9 cellular contexts compared by ENCODE assay signal in the genomic region with DNA sequence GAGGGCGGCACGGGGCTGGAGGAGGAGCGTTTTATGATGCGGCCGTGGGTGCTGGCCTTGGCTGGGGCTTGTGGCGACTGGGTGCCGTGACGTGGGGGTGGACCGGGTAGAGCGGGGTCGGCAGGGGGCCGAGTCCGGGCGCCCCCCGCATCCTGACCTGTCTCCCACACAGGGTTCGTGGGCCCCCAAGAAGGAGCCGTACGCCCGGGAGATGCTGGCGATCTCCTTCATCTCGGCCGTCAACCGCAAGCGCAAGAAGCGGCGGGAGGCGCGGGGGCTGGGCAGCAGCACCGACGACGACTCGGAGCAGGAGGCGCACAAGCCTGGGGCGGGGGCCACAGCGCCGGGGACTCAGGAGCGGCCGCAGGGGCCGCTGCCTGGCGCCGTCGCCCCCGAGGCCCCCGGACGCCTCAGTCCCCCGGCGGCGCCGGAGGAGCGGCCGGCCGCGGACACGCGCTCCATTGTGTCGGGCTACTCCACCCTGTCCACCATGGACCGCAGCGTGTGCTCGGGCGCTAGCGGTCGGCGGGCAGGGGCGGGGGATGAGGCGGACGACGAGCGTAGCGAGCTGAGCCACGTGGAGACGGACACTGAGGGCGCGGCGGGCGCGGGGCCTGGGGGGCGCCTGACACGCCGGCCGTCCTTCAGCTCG.
DNase-seq lines count a peak whose midpoint lies in the region; ATAC-seq and TF ChIP-seq lines count a peak whose summit lies in the region.
"Had no signal": no experiment of that assay in that cellular context is flagged by ENCODE, and none has a peak within 500 bp of the region (broad histone marks: within the 10 kb centered on the region; RNA-seq: fewer than 3 reads in every experiment).

No MANE protein-coding gene starts in this region.

- peak overlapping the region; percentile 79 to 90 for H3K4me3 Mint-ChIP-seq in effector memory CD8-positive, alpha-beta T cell
- H3K4me3 Mint-ChIP-seq in mesothelial cell of epicardium = peak overlapping the region; percentile 71

- no peak overlapping the region for H3K27ac Mint-ChIP-seq in effector memory CD8-positive, alpha-beta T cell
- peak overlapping the region; percentile 91 for H3K27ac Mint-ChIP-seq in mesothelial cell of epicardium

- 0 out of 2 replicates have a peak overlapping the region, but pooled peaks have one; percentile 47 for H3K4ac ChIP-seq in IMR-90 (ENCODE audit: low read depth, low read length)

- H3K36me3 ChIP-seq in A673 (ENCODE audit: insufficient read depth, low read length, poor library complexity, severe bottlenecking) (no peaks in the 10 kb centered on the region), IMR-90 (ENCODE audit: control insufficient read depth, insufficient read depth, low read length) (peaks cover 26% of the 10 kb centered on the region), adrenal gland (replicated peaks in 1 of 2) (peaks cover 0 to 9% of the 10 kb centered on the region in 2 donors)
- H3K36me3 ChIP-seq: HAP-1 had no signal

- DNase-seq in A673 (ENCODE audit: low spot score) (peak; percentile 12), IMR-90 (no peak), mesothelial cell of epicardium (ENCODE audit: low spot score in 2 of 2, unreplicated experiment in 2 of 2) (no peak), SIG-M5 (lab: John Stamatoyannopoulos, UW) (no peak), NCI-H226 (no peak), adrenal gland (no peak)
- no peak for DNase-seq in effector memory CD8-positive, alpha-beta T cell

- TF ChIP-seq POLR2A in IMR-90 (IDR thresholded peaks at IDR 0.05; ENCODE audit: low read depth, low read length) = no peak
- TF ChIP-seq POLR2A in adrenal gland (IDR thresholded peaks at IDR 0.05) = no peak

- intact Hi-C loops in A673 (cut with micrococcal nuclease; ENCODE audit: unreplicated experiment) = no loop called here
- intact Hi-C loops in IMR-90 (cut with micrococcal nuclease) = loop anchor here (5.0 kb wide), 1 partner anchor 157 kb away; no protein-coding TSS in a partner anchor
- intact Hi-C loops in adrenal gland (cut with DNase I) = loop anchor here in 1 of 2 donors (10.0 kb wide), 1 partner anchor 155 kb away; no protein-coding TSS in a partner anchor

- in situ Hi-C loops in IMR-90 (cut with MboI; ENCODE audit: low sequenced_read_pairs) = no loop called here

- H3K4me1 ChIP-seq in A673 (ENCODE audit: insufficient read depth, low read length, poor library complexity, severe bottlenecking) (peaks cover 5% of the 10 kb centered on the region), IMR-90 (ENCODE audit: control insufficient read depth, insufficient read depth, low read length) (peaks cover 12% of the 10 kb centered on the region), adrenal gland (replicated peaks in 1 of 2) (peaks cover 0 to 13% of the 10 kb centered on the region in 2 donors)
- H3K4me1 ChIP-seq: HAP-1 had no signal

- peak overlapping the region; percentile 46 for H2AFZ ChIP-seq in IMR-90 (replicated peaks; ENCODE audit: low read length, poor library complexity)

- H3K9ac ChIP-seq in IMR-90 (ENCODE audit: low read depth, low read length) = no peak overlapping the region

- H2BK5ac ChIP-seq in IMR-90 (ENCODE audit: low read depth, low read length, poor library complexity, severe bottlenecking) = no peak overlapping the region

- H3K56ac ChIP-seq in IMR-90 (ENCODE audit: extremely low read depth, insufficient read depth, low read length) = no peak overlapping the region

- H3K9me3 Mint-ChIP-seq in effector memory CD8-positive, alpha-beta T cell = no peaks in the 10 kb centered on the region
- no peaks in the 10 kb centered on the region for H3K9me3 Mint-ChIP-seq in mesothelial cell of epicardium

- H3K4me2 ChIP-seq in IMR-90 (ENCODE audit: low read depth, low read length) = no peak overlapping the region

- no peak overlapping the region for H4K8ac ChIP-seq in IMR-90 (ENCODE audit: low read depth in 2 of 2, low read length in 2 of 2)

- ATAC-seq in IMR-90 (ENCODE audit: low read depth) = no peak; the same call in 1 of the 2 replicates
- ATAC-seq in effector memory CD8-positive, alpha-beta T cell (replicated peaks) = peak; percentile 35
- ATAC-seq in GM19395 (IDR thresholded peaks at IDR 0.05; ENCODE audit: unreplicated experiment) = no peak

- H3K14ac ChIP-seq in IMR-90 (replicated peaks; ENCODE audit: low read depth, low read length) = no peak overlapping the region

- H3K4me1 Mint-ChIP-seq in effector memory CD8-positive, alpha-beta T cell (ENCODE audit: low read depth in 2 of 2) = peaks cover 7 to 9% of the 10 kb centered on the region in 2 donors
- peaks cover 28% of the 10 kb centered on the region for H3K4me1 Mint-ChIP-seq in mesothelial cell of epicardium

- H2AK5ac ChIP-seq in IMR-90 (ENCODE audit: low read depth, low read length) = no peak overlapping the region

- TF ChIP-seq CTCF in A673 (conservative IDR thresholded peaks at IDR 0.05; ENCODE audit: low read depth, low read length) (no peak), IMR-90 (conservative IDR thresholded peaks at IDR 0.05; ENCODE audit: low read depth, low read length) (no peak), mesothelial cell of epicardium (IDR thresholded peaks at IDR 0.05; ENCODE audit: unreplicated experiment) (no peak), adrenal gland (IDR thresholded peaks at IDR 0.05) (no peak)

- no peak overlapping the region for H4K5ac ChIP-seq in IMR-90 (ENCODE audit: low read depth, low read length)

- H3K27me3 ChIP-seq in A673 (replicated peaks; ENCODE audit: insufficient read depth, low read depth, low read length, poor library complexity) = no peaks in the 10 kb centered on the region
- no peaks in the 10 kb centered on the region for H3K27me3 ChIP-seq in IMR-90 (ENCODE audit: control insufficient read depth, insufficient read depth, low read length)
- H3K27me3 ChIP-seq in adrenal gland = no peaks in the 10 kb centered on the region

- POLR2A ChIA-PET in A673 (lab: Charles Lee; ENCODE audit: low non-redundant PET) (interaction anchor here (0.6 kb wide), 1 partner anchor 65 kb away, joined by 8 read pairs; no protein-coding TSS in a partner anchor), IMR-90 (lab: Charles Lee; ENCODE audit: unreplicated experiment) (no interaction called here)

- H3K27ac ChIP-seq in A673 (ENCODE audit: low read depth, low read length, poor library complexity, severe bottlenecking) (no peak overlapping the region), IMR-90 (ENCODE audit: insufficient read depth, low read length) (no peak overlapping the region), adrenal gland (no peak overlapping the region)

- H3K27me3 Mint-ChIP-seq in effector memory CD8-positive, alpha-beta T cell = peaks cover 39 to 61% of the 10 kb centered on the region in 2 donors
- peaks cover 18% of the 10 kb centered on the region for H3K27me3 Mint-ChIP-seq in mesothelial cell of epicardium (ENCODE audit: low read depth)

- H2BK15ac ChIP-seq in IMR-90 (ENCODE audit: low read depth, low read length) = no peak overlapping the region

- BruUV-seq in A673 (replicated peaks; lab: Mats Ljungman, UMichigan) (no TSS peak), IMR-90 (replicated peaks; lab: Mats Ljungman, UMichigan) (no TSS peak)

- no peak overlapping the region for H2BK20ac ChIP-seq in IMR-90 (ENCODE audit: low read depth, low read length)

- dilution Hi-C loops in IMR-90 (cut with HindIII; ENCODE audit: low sequenced_read_pairs, unreplicated experiment) = no loop called here

- no peak overlapping the region for H4K91ac ChIP-seq in IMR-90 (ENCODE audit: insufficient read depth, low read depth, low read length)

- H3K4me3 ChIP-seq in A673 (ENCODE audit: low read depth, low read length, poor library complexity, severe bottlenecking) (peak overlapping the region; percentile 37), IMR-90 (ENCODE audit: insufficient read depth, low read depth, low read length) (no peak overlapping the region), adrenal gland (no peak overlapping the region)
- H3K4me3 ChIP-seq: HAP-1 had no signal

- H3K9me3 ChIP-seq in A673 (ENCODE audit: low read depth, low read length, poor library complexity, severe bottlenecking) = no peaks in the 10 kb centered on the region
- H3K9me3 ChIP-seq in IMR-90 (ENCODE audit: control insufficient read depth, insufficient read depth, low read length) = no peaks in the 10 kb centered on the region
- no peaks in the 10 kb centered on the region for H3K9me3 ChIP-seq in adrenal gland (replicated peaks in 1 of 3)
- H3K9me3 ChIP-seq: HAP-1 had no signal

- H2AK9ac ChIP-seq in IMR-90 (replicated peaks; ENCODE audit: low read depth, low read length, poor library complexity) = peak overlapping the region; percentile 59

- CTCF ChIA-PET in A673 (lab: Charles Lee) = interaction anchor here (0.8 to 1.5 kb wide), 4 partner anchors 27 to 153 kb away, joined by 3 to 7 read pairs (median 4); no protein-coding TSS in a partner anchor
- CTCF ChIA-PET in IMR-90 (lab: Yijun Ruan, JAX) = interaction anchor here (1.2 kb wide), 1 partner anchor 158 kb away, joined by 5 read pairs; no protein-coding TSS in a partner anchor

- peaks cover 25% of the 10 kb centered on the region for H3K9me1 ChIP-seq in IMR-90 (ENCODE audit: insufficient read depth, low read length)

- WGBS in IMR-90 (ENCODE audit: extremely low coverage in 2 of 2, insufficient read length in 1 of 2), 2 experiments = 14% methylated on average over 49 of the region's 81 CpGs; no CpG with 5 or more reads in 1 of the 2 experiments
- WGBS in adrenal gland, 4 donors = 13 to 44% (median 23%) methylated on average over 7 to 81 of the region's 81 CpGs

- no peak for TF ChIP-seq RAD21 in IMR-90 (IDR thresholded peaks at IDR 0.05; ENCODE audit: low read length)

- H3K23ac ChIP-seq in IMR-90 (ENCODE audit: low read depth, low read length) = no peak overlapping the region

- H4K20me1 ChIP-seq in IMR-90 (ENCODE audit: insufficient read depth, low read length) = peaks cover 52% of the 10 kb centered on the region

- H3K36me3 Mint-ChIP-seq in effector memory CD8-positive, alpha-beta T cell (ENCODE audit: insufficient read depth) = no peaks in the 10 kb centered on the region
- no peaks in the 10 kb centered on the region for H3K36me3 Mint-ChIP-seq in mesothelial cell of epicardium

- no peak overlapping the region for H3K18ac ChIP-seq in IMR-90 (ENCODE audit: low read depth, low read length)

- H2BK120ac ChIP-seq in IMR-90 (ENCODE audit: low read depth, low read length) = no peak overlapping the region

- H3K79me1 ChIP-seq in IMR-90 (ENCODE audit: low read depth in 1 of 2, low read length in 2 of 2) = peaks cover 2 to 35% of the 10 kb centered on the region in 2 experiments; a peak in 2 of 4 replicates

TF ChIP-seq in IMR-90, 13 proteins besides CTCF, POLR2A, EP300 and RAD21 (continues in another document):
- no peak for TF ChIP-seq MXI1 (IDR thresholded peaks at IDR 0.05; ENCODE audit: borderline replicate concordance, low read depth, low read length)
- TF ChIP-seq, protein P1, sequence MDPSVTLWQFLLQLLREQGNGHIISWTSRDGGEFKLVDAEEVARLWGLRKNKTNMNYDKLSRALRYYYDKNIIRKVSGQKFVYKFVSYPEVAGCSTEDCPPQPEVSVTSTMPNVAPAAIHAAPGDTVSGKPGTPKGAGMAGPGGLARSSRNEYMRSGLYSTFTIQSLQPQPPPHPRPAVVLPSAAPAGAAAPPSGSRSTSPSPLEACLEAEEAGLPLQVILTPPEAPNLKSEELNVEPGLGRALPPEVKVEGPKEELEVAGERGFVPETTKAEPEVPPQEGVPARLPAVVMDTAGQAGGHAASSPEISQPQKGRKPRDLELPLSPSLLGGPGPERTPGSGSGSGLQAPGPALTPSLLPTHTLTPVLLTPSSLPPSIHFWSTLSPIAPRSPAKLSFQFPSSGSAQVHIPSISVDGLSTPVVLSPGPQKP (IDR thresholded peaks at IDR 0.05; ENCODE audit: borderline replicate concordance, low read depth, low read length) = no peak
